13 cellular contexts compared by ENCODE assay signal in the genomic region with DNA sequence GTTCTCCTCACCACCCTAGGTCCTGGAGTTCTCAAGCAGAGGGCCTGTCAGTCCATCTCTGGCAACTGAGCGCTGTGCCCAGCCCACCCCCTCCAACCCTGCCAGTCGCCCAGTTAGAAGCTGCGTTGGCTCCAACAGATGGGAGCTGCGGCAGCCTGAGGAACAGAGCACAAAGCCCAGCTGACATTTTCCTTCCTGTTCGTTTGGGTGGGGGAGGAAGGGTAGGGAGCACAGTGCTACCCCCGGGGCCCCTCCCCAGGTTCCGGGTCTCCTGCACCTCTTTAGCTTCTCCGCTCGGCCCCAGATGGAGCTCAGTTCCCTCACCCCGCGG. TPM values are rescaled to one million over a fixed set of nuclear protein-coding genes. Genes with fewer than 3 reads are reported as not detected.
DNase-seq lines count a peak whose midpoint lies in the region; ATAC-seq and TF ChIP-seq lines count a peak whose summit lies in the region.
"Had no signal": no experiment of that assay in that cellular context is flagged by ENCODE, and none has a peak within 500 bp of the region (broad histone marks: within the 10 kb centered on the region; RNA-seq: fewer than 3 reads in every experiment).

No MANE protein-coding gene starts in this region.

- ATAC-seq in stimulated activated naive CD8-positive, alpha-beta T cell treated with anti-CD3 and anti-CD28 coated beads, Interleukin-15, amount 100 ng/mL, for 72 hours, result no peak
- ATAC-seq in stimulated activated naive CD8-positive, alpha-beta T cell treated with anti-CD3 and anti-CD28 coated beads, Interleukin-15, Interleukin-2, amounts not matched to agents 100 U/mL and 50 U/mL, for 24 hours, result no peak
- no peak for ATAC-seq in GM19324 (IDR thresholded peaks at IDR 0.05; ENCODE audit: low FRiP score, unreplicated experiment)
- ATAC-seq: GM12878 had no signal

- peaks cover 16% of the 10 kb centered on the region for H3K4me1 Mint-ChIP-seq in stimulated activated naive CD8-positive, alpha-beta T cell treated with anti-CD3 and anti-CD28 coated beads, Interleukin-15, amount 100 ng/mL, for 72 hours
- peaks cover 27% of the 10 kb centered on the region for H3K4me1 Mint-ChIP-seq in nephron progenitor cell

- H3K4me3 ChIP-seq in epithelial cell of proximal tubule (ENCODE audit: low read depth, low read length), result peak overlapping the region; percentile 40
- peak overlapping the region; percentile 44 to 70 for H3K4me3 ChIP-seq in vagina
- H3K4me3 ChIP-seq: GM12878, SK-N-MC had no signal

- H3K27ac ChIP-seq in vagina, result no peak overlapping the region
- H3K27ac ChIP-seq: SK-N-MC, tibial artery had no signal

- no peak for DNase-seq in stimulated activated naive CD8-positive, alpha-beta T cell treated with anti-CD3 and anti-CD28 coated beads, Interleukin-15, amount 100 ng/mL, for 72 hours
- no peak for DNase-seq in stimulated activated naive CD8-positive, alpha-beta T cell treated with anti-CD3 and anti-CD28 coated beads, Interleukin-15, Interleukin-2, amounts not matched to agents 100 U/mL and 50 U/mL, for 24 hours
- DNase-seq in epithelial cell of proximal tubule (ENCODE audit: low read depth), result no peak
- no peak for DNase-seq in nephron progenitor cell
- no peak for DNase-seq in vagina (ENCODE audit: extremely low spot score in 2 of 2)
- no peak for DNase-seq in iPS-NIHi11 (ENCODE audit: low spot score)
- no peak for DNase-seq in NCI-H2029 treated with DMSO at 0.1 percent for 48 hours (lab: John Stamatoyannopoulos, UW)
- DNase-seq: effector CD8-positive, alpha-beta T cell; NCI-H1930 had no signal

- no peak for TF ChIP-seq POLR2A in vagina (IDR thresholded peaks at IDR 0.05)

- peaks cover 59% of the 10 kb centered on the region for H3K27me3 Mint-ChIP-seq in stimulated activated naive CD8-positive, alpha-beta T cell treated with anti-CD3 and anti-CD28 coated beads, Interleukin-15, amount 100 ng/mL, for 72 hours
- H3K27me3 Mint-ChIP-seq in nephron progenitor cell (ENCODE audit: low read depth, poor library complexity), result peaks cover 60% of the 10 kb centered on the region

- H3K4me3 Mint-ChIP-seq in stimulated activated naive CD8-positive, alpha-beta T cell treated with anti-CD3 and anti-CD28 coated beads, Interleukin-15, amount 100 ng/mL, for 72 hours, result peak overlapping the region; percentile 63 to 73
- H3K4me3 Mint-ChIP-seq in nephron progenitor cell, result peak overlapping the region; percentile 87

- no peak overlapping the region for H3K27ac Mint-ChIP-seq in stimulated activated naive CD8-positive, alpha-beta T cell treated with anti-CD3 and anti-CD28 coated beads, Interleukin-15, amount 100 ng/mL, for 72 hours
- no peak overlapping the region for H3K27ac Mint-ChIP-seq in nephron progenitor cell

- no peaks in the 10 kb centered on the region for H3K27me3 ChIP-seq in vagina

- peaks cover 17% of the 10 kb centered on the region for H3K4me1 ChIP-seq in vagina

- H3K36me3 ChIP-seq in vagina, result no peaks in the 10 kb centered on the region
- H3K36me3 ChIP-seq: tibial artery had no signal

- H3K36me3 Mint-ChIP-seq in nephron progenitor cell (ENCODE audit: low read depth), result no peaks in the 10 kb centered on the region

- intact Hi-C loops in vagina (cut with DNase I), result no loop called here

- no peaks in the 10 kb centered on the region for H3K9me3 Mint-ChIP-seq in stimulated activated naive CD8-positive, alpha-beta T cell treated with anti-CD3 and anti-CD28 coated beads, Interleukin-15, amount 100 ng/mL, for 72 hours
- H3K9me3 Mint-ChIP-seq in nephron progenitor cell, result no peaks in the 10 kb centered on the region

- H3K9me3 ChIP-seq in vagina, result no peaks in the 10 kb centered on the region
- H3K9me3 ChIP-seq: tibial artery had no signal

- TF ChIP-seq CTCF in epithelial cell of proximal tubule (conservative IDR thresholded peaks at IDR 0.05; ENCODE audit: low read depth, low read length) (no peak), nephron progenitor cell (IDR thresholded peaks at IDR 0.05) (no peak), vagina (IDR thresholded peaks at IDR 0.05) (no peak)

RNA-seq across cellular contexts. Expression of a gene that starts 1.4 kb away (rescaled TPM):
- total RNA-seq in epithelial cell of proximal tubule, result 1.1 and 5.4 TPM in 2 replicates
- total RNA-seq in vagina, result 3.4 TPM
- total RNA-seq: GM12878 had no signal
